19 cellular contexts compared by ENCODE assay signal in the genomic region with DNA sequence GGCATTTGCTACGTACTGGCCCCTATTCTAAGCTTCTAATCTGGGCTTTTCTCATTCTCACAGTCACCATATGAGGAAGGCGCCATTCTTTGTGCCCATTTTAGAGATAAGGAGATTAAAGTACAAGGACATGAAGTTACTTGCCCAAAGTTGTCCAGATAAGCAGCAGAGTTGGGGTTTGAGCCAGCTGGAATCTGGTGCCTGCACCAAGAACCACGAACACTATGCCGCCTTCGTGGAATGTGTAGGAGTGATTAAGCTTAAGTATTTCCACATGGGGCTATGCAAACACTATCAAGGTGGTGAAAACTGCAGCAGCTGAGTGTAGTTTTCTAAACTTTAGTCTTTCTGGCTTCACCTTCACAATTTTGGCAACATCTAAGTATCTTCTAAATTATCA.
DNase-seq lines count a peak whose midpoint lies in the region; ATAC-seq, FAIRE-seq and TF ChIP-seq lines count a peak whose summit lies in the region.
"Had no signal": no experiment of that assay in that cellular context is flagged by ENCODE, and none has a peak within 500 bp of the region (broad histone marks: within the 10 kb centered on the region; RNA-seq: fewer than 3 reads in every experiment).

No MANE protein-coding gene starts in this region.

- no peaks in the 10 kb centered on the region for H3K36me3 ChIP-seq in bronchial epithelial cell (ENCODE audit: control insufficient read depth, insufficient read depth, low read length)
- H3K36me3 ChIP-seq: ascending aorta had no signal

- H3K4me3 Mint-ChIP-seq in CD4-positive, alpha-beta T cell, result no peak overlapping the region
- H3K4me3 Mint-ChIP-seq: activated B cell treated with CpG ODN at 0.5 μM for 24 hours; immature natural killer cell; stimulated activated naive CD8-positive, alpha-beta T cell treated with anti-CD3 and anti-CD28 coated beads, Interleukin-15, amount 100 ng/mL, for 72 hours had no signal

- intact Hi-C loops in left cardiac atrium (cut with DNase I), result no loop called here
- intact Hi-C loops in CD4-positive, alpha-beta T cell (cut with DNase I, micrococcal nuclease), result no loop called here

- peak; percentile 63 to 98 for ATAC-seq in left cardiac atrium
- ATAC-seq in CD4-positive, alpha-beta T cell (ENCODE audit: poor library complexity), result no peak
- ATAC-seq in GM19023 (IDR thresholded peaks at IDR 0.05; ENCODE audit: unreplicated experiment), result no peak
- ATAC-seq: stimulated activated naive CD8-positive, alpha-beta T cell treated with anti-CD3 and anti-CD28 coated beads, Interleukin-15, amount 100 ng/mL, for 72 hours had no signal

- no peak overlapping the region for H3K27ac ChIP-seq in CD4-positive, alpha-beta T cell (ENCODE audit: low read depth, low read length)
- H3K27ac ChIP-seq: ascending aorta, C4-2B, KMS-11, uterus had no signal

- no peak overlapping the region for H3K27ac Mint-ChIP-seq in CD4-positive, alpha-beta T cell
- H3K27ac Mint-ChIP-seq: activated B cell treated with CpG ODN at 0.5 μM for 24 hours; immature natural killer cell; stimulated activated naive CD8-positive, alpha-beta T cell treated with anti-CD3 and anti-CD28 coated beads, Interleukin-15, amount 100 ng/mL, for 72 hours had no signal

- no peaks in the 10 kb centered on the region for H3K4me1 Mint-ChIP-seq in CD4-positive, alpha-beta T cell (ENCODE audit: low read depth)
- H3K4me1 Mint-ChIP-seq: activated B cell treated with CpG ODN at 0.5 μM for 24 hours; immature natural killer cell; stimulated activated naive CD8-positive, alpha-beta T cell treated with anti-CD3 and anti-CD28 coated beads, Interleukin-15, amount 100 ng/mL, for 72 hours had no signal

- CTCF ChIA-PET in CD4-positive, alpha-beta T cell (lab: Charles Lee), result no interaction called here

- H3K9me3 Mint-ChIP-seq in CD4-positive, alpha-beta T cell, result peaks cover 2% of the 10 kb centered on the region
- H3K9me3 Mint-ChIP-seq: activated B cell treated with CpG ODN at 0.5 μM for 24 hours; stimulated activated naive CD8-positive, alpha-beta T cell treated with anti-CD3 and anti-CD28 coated beads, Interleukin-15, amount 100 ng/mL, for 72 hours had no signal

- H3K9me3 ChIP-seq in CD4-positive, alpha-beta T cell (ENCODE audit: control insufficient read depth, low read length), result no peaks in the 10 kb centered on the region
- H3K9me3 ChIP-seq: ascending aorta, uterus had no signal

- FAIRE-seq in bronchial epithelial cell (lab: Jason Lieb, UNC), result no peak

- POLR2A ChIA-PET in CD4-positive, alpha-beta T cell (lab: Charles Lee), result no interaction called here

- H3K4me3 ChIP-seq in bronchial epithelial cell (ENCODE audit: low read depth, low read length), result no peak overlapping the region
- no peak overlapping the region for H3K4me3 ChIP-seq in retinal pigment epithelial cell (ENCODE audit: low read length)
- H3K4me3 ChIP-seq: ascending aorta, uterus had no signal

- no peaks in the 10 kb centered on the region for H3K27me3 ChIP-seq in bronchial epithelial cell (ENCODE audit: control insufficient read depth, insufficient read depth, low read length)
- no peaks in the 10 kb centered on the region for H3K27me3 ChIP-seq in CD4-positive, alpha-beta T cell (ENCODE audit: control insufficient read depth, insufficient read depth, low read length)
- H3K27me3 ChIP-seq: ascending aorta, uterus had no signal

- no peaks in the 10 kb centered on the region for H3K36me3 Mint-ChIP-seq in CD4-positive, alpha-beta T cell (ENCODE audit: low read depth)
- H3K36me3 Mint-ChIP-seq: immature natural killer cell had no signal

- H3K27me3 Mint-ChIP-seq in CD4-positive, alpha-beta T cell, result no peaks in the 10 kb centered on the region
- H3K27me3 Mint-ChIP-seq: activated B cell treated with CpG ODN at 0.5 μM for 24 hours; stimulated activated naive CD8-positive, alpha-beta T cell treated with anti-CD3 and anti-CD28 coated beads, Interleukin-15, amount 100 ng/mL, for 72 hours had no signal

- DNase-seq in HS-5 (ENCODE audit: low read depth), result peak; percentile 56
- DNase-seq in bronchial epithelial cell (ENCODE audit: low read depth), result peak; percentile 5
- DNase-seq in left cardiac atrium, result peak; percentile 24
- DNase-seq in retinal pigment epithelial cell (ENCODE audit: low read depth), result peak; percentile 9
- DNase-seq in CD4-positive, alpha-beta T cell, result no peak
- DNase-seq in dedifferentiated amniotic fluid mesenchymal stem cell (ENCODE audit: extremely low spot score), result no peak
- DNase-seq: activated B cell treated with CpG ODN at 0.5 μM for 24 hours; activated gamma-delta T cell; foreskin melanocyte; immature natural killer cell; NCI-H1417; posterior cingulate gyrus; stimulated activated CD4-positive, alpha-beta T cell treated with anti-CD3 and anti-CD28 coated beads, Interleukin-12 subunit alpha, Interleukin-12 subunit beta, amount 100 ng/mL, for 4 hours; stimulated activated naive CD8-positive, alpha-beta T cell treated with anti-CD3 and anti-CD28 coated beads, Interleukin-15, amount 100 ng/mL, for 72 hours; uterus had no signal

- TF ChIP-seq CTCF in bronchial epithelial cell (IDR thresholded peaks at IDR 0.05; ENCODE audit: insufficient read depth, low read length, severe bottlenecking), result no peak
- TF ChIP-seq CTCF in retinal pigment epithelial cell (conservative IDR thresholded peaks at IDR 0.05; ENCODE audit: low read depth, low read length), result no peak
- TF ChIP-seq CTCF in CD4-positive, alpha-beta T cell (IDR thresholded peaks at IDR 0.05), result no peak

Comparison
In these comparisons a context has a peak if more than half of its experiments do, and no peak if none do; other contexts are left out.
1. DNase-seq: peak in HS-5 (single experiment), bronchial epithelial cell (single experiment), left cardiac atrium (single experiment) and retinal pigment epithelial cell (single experiment); none in CD4-positive, alpha-beta T cell (0 of 10) and dedifferentiated amniotic fluid mesenchymal stem cell (single experiment).
2. ATAC-seq: peak in left cardiac atrium (2 of 2); none in CD4-positive, alpha-beta T cell (single experiment) and GM19023 (single experiment).